In the genomic region with DNA sequence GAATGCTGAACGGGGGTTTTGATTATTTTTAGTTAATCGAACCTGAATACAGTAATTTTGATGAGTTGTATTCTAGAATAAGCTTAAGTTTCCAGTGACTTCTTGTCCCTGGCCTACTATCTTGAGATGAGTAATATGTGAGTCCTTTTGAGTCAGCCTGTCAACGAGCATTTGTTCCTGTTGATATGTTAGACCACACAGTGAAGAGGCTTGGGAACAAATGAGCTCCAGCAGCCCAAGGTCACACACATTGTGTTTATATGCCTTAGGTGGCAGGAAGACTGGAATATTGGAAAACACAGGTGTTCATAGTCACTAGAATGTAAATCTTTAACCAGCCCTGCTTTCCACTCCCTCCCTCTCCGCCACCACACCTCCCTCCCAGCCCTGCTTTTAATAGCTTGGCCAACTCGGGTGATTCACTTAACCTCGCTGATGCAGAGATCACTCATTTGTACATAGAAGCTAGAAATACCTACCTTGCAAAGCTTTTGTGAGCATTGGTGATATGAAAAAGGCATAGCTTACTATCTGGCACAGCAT, we compare ENCODE assay signal across 9 cellular contexts. TPM values are rescaled to one million over a fixed set of nuclear protein-coding genes. Genes with fewer than 3 reads are reported as not detected.
DNase-seq lines count a peak whose midpoint lies in the region; ATAC-seq, FAIRE-seq and TF ChIP-seq lines count a peak whose summit lies in the region.
"Had no signal": no experiment of that assay in that cellular context is flagged by ENCODE, and none has a peak within 500 bp of the region (broad histone marks: within the 10 kb centered on the region; RNA-seq: fewer than 3 reads in every experiment).

No MANE protein-coding gene starts in this region.

- H3K27ac ChIP-seq in endothelial cell of umbilical vein (ENCODE audit: insufficient read depth, low read depth, low read length): no peak overlapping the region

- H3K4me1 Mint-ChIP-seq in stimulated activated memory B cell treated with anti-CD40 and anti-IgM and Interleukin-4, amounts not matched to agents 10 μg/mL and 1 μg/mL and 100 μg/mL, for 72 hours: peaks cover 5% of the 10 kb centered on the region

- no peaks in the 10 kb centered on the region for H3K9me1 ChIP-seq in endothelial cell of umbilical vein (replicated peaks; ENCODE audit: control insufficient read depth, extremely low read depth, insufficient read depth, low read length)

- ATAC-seq in GM18517 (IDR thresholded peaks at IDR 0.05; ENCODE audit: unreplicated experiment) (peak; percentile 88), GM21619 (IDR thresholded peaks at IDR 0.05; ENCODE audit: unreplicated experiment) (peak; percentile 90)
- peak; percentile 55 for ATAC-seq in stimulated activated memory B cell treated with anti-CD40 and anti-IgM and Interleukin-4, amounts not matched to agents 10 μg/mL and 1 μg/mL and 100 μg/mL, for 72 hours

- no peak overlapping the region for H3K4me3 ChIP-seq in endothelial cell of umbilical vein (replicated peaks in 1 of 3; ENCODE audit: insufficient read depth in 1 of 3, low read depth in 1 of 3, low read length in 3 of 3)

- no peaks in the 10 kb centered on the region for H3K9me3 ChIP-seq in endothelial cell of umbilical vein (replicated peaks; ENCODE audit: control insufficient read depth, insufficient read depth, low read length)

- dilution Hi-C loops in endothelial cell of umbilical vein (cut with MboI; ENCODE audit: extremely low pct_ligation_motif_present, low sequenced_read_pairs): no loop called here

- no peak overlapping the region for H3K9ac ChIP-seq in endothelial cell of umbilical vein (replicated peaks; ENCODE audit: extremely low read depth, insufficient read depth, low read length)

- H3K36me3 ChIP-seq in endothelial cell of umbilical vein (ENCODE audit: control insufficient read depth in 2 of 2, extremely low read depth in 1 of 2, insufficient read depth in 2 of 2, low read length in 2 of 2): no peaks in the 10 kb centered on the region

- H3K9me3 Mint-ChIP-seq in stimulated activated memory B cell treated with anti-CD40 and anti-IgM and Interleukin-4, amounts not matched to agents 10 μg/mL and 1 μg/mL and 100 μg/mL, for 72 hours: no peaks in the 10 kb centered on the region

- TF ChIP-seq CTCF in endothelial cell of umbilical vein (IDR thresholded peaks at IDR 0.05; ENCODE audit: extremely low read depth in 1 of 2, insufficient read depth in 1 of 2, low read depth in 1 of 2, low read length in 2 of 2): no peak
- no peak for TF ChIP-seq CTCF in GM10266 (IDR thresholded peaks at IDR 0.05; ENCODE audit: control insufficient read depth, insufficient read depth, low read depth, missing control alignments)

- H3K4me1 ChIP-seq in endothelial cell of umbilical vein (ENCODE audit: control insufficient read depth, extremely low read depth, insufficient read depth, low read length): no peaks in the 10 kb centered on the region

- H3K4me2 ChIP-seq in endothelial cell of umbilical vein (ENCODE audit: insufficient read depth, low read length): no peak overlapping the region

- no peaks in the 10 kb centered on the region for H4K20me1 ChIP-seq in endothelial cell of umbilical vein (replicated peaks; ENCODE audit: control insufficient read depth, extremely low read depth, insufficient read depth, low read length)

- no peaks in the 10 kb centered on the region for H3K27me3 ChIP-seq in endothelial cell of umbilical vein (ENCODE audit: control insufficient read depth in 2 of 2, insufficient read depth in 2 of 2, low read length in 2 of 2)

- DNase-seq in LoVo (ENCODE audit: low spot score) (peak; percentile 78), endothelial cell of umbilical vein (ENCODE audit: low read depth, low spot score) (no peak), GM10266 (ENCODE audit: extremely low spot score) (no peak), DMS79 (lab: John Stamatoyannopoulos, UW) (no peak), T-helper 9 cell (no peak)

- intact Hi-C loops in endothelial cell of umbilical vein (cut with micrococcal nuclease): no loop called here

- no TSS peak for BruUV-seq in endothelial cell of umbilical vein (replicated peaks; lab: Mats Ljungman, UMichigan)

- no peak for FAIRE-seq in endothelial cell of umbilical vein (lab: Jason Lieb, UNC)

- CTCF ChIA-PET in endothelial cell of umbilical vein (lab: Charles Lee): interaction anchor here (1.0 to 1.8 kb wide), 3 partner anchors 9 to 12 kb away, joined by 3 to 6 read pairs (median 4); partner anchors contain the start of gene SMPDL3A

- no peaks in the 10 kb centered on the region for H3K27me3 Mint-ChIP-seq in stimulated activated memory B cell treated with anti-CD40 and anti-IgM and Interleukin-4, amounts not matched to agents 10 μg/mL and 1 μg/mL and 100 μg/mL, for 72 hours

- H3K4me3 Mint-ChIP-seq in stimulated activated memory B cell treated with anti-CD40 and anti-IgM and Interleukin-4, amounts not matched to agents 10 μg/mL and 1 μg/mL and 100 μg/mL, for 72 hours: no peak overlapping the region

- POLR2A ChIA-PET in endothelial cell of umbilical vein (lab: Charles Lee): no interaction called here

- TF ChIP-seq POLR2A in endothelial cell of umbilical vein (IDR thresholded peaks at IDR 0.05; ENCODE audit: low read depth, low read length): no peak

- no peak overlapping the region for H2AFZ ChIP-seq in endothelial cell of umbilical vein (ENCODE audit: low read depth, low read length)

- H3K36me3 Mint-ChIP-seq in stimulated activated memory B cell treated with anti-CD40 and anti-IgM and Interleukin-4, amounts not matched to agents 10 μg/mL and 1 μg/mL and 100 μg/mL, for 72 hours: no peaks in the 10 kb centered on the region

- no peak overlapping the region for H3K27ac Mint-ChIP-seq in stimulated activated memory B cell treated with anti-CD40 and anti-IgM and Interleukin-4, amounts not matched to agents 10 μg/mL and 1 μg/mL and 100 μg/mL, for 72 hours

- no peaks in the 10 kb centered on the region for H3K79me2 ChIP-seq in endothelial cell of umbilical vein (ENCODE audit: control insufficient read depth, insufficient read depth, low read length)

TF ChIP-seq in endothelial cell of umbilical vein, 7 proteins besides CTCF, POLR2A, EP300 and RAD21:
- TF ChIP-seq MAX (IDR thresholded peaks at IDR 0.05; ENCODE audit: insufficient read depth, insufficient read length) (no peak), GATA2 (IDR thresholded peaks at IDR 0.05; ENCODE audit: insufficient read depth, insufficient read length, low read depth, low read length) (peak; percentile 28), MYC (IDR thresholded peaks at IDR 0.05; ENCODE audit: low read depth, low read length) (no peak)

RNA-seq across cellular contexts. Expression of gene SMPDL3A, which starts 9.1 kb away (rescaled TPM):
- 4.1 TPM in 2 replicates for total RNA-seq in endothelial cell of umbilical vein
- 4.2 and 7.0 TPM in 2 replicates for polyA plus RNA-seq in endothelial cell of umbilical vein
- 3.7 and 4.2 TPM in 2 replicates for polyA plus RNA-seq in endothelial cell of umbilical vein (2011; cell fraction: cytosol; rRNA removed)
- polyA plus RNA-seq in endothelial cell of umbilical vein (2011; cell fraction: nucleus; rRNA removed): 2.6 and 3.5 TPM in 2 replicates
- polyA plus RNA-seq in endothelial cell of umbilical vein (2012): 3.3 and 4.8 TPM in 2 replicates
- polyA minus RNA-seq in endothelial cell of umbilical vein: 2.9 and 5.8 TPM in 2 replicates
- polyA minus RNA-seq in endothelial cell of umbilical vein (2011; cell fraction: cytosol; rRNA and poly(A)+ RNA removed): 6.0 TPM
- 1.6 and 3.1 TPM in 2 replicates for polyA minus RNA-seq in endothelial cell of umbilical vein (2011; cell fraction: nucleus; rRNA and poly(A)+ RNA removed)

RNA-seq across cellular contexts. Expression of gene FABP7, which starts 18.7 kb away (rescaled TPM):
- total RNA-seq in endothelial cell of umbilical vein: not detected in 2 replicates
- not detected in 2 replicates for polyA plus RNA-seq in endothelial cell of umbilical vein
- polyA plus RNA-seq in endothelial cell of umbilical vein (2011; cell fraction: cytosol; rRNA removed): not detected in 2 replicates
- polyA plus RNA-seq in endothelial cell of umbilical vein (2011; cell fraction: nucleus; rRNA removed): not detected in 2 replicates
- not detected in 2 replicates for polyA plus RNA-seq in endothelial cell of umbilical vein (2012)
- not detected in 2 replicates for polyA minus RNA-seq in endothelial cell of umbilical vein
- polyA minus RNA-seq in endothelial cell of umbilical vein (2011; cell fraction: cytosol; rRNA and poly(A)+ RNA removed): not detected
- polyA minus RNA-seq in endothelial cell of umbilical vein (2011; cell fraction: nucleus; rRNA and poly(A)+ RNA removed): not detected in 2 replicates
- total RNA-seq: lung microvascular endothelial cell had no signal
